2 cellular contexts compared by ENCODE assay signal in genomic region chr15:68262514-68263356, GRCh38.
TF ChIP-seq lines count a peak whose summit lies in the region.

No MANE protein-coding gene starts in this region.

TF ChIP-seq in GM23338, 12 proteins besides CTCF, POLR2A, EP300 and RAD21 (continued from another document):
- no peak for TF ChIP-seq EZH2phosphoT487 (IDR thresholded peaks at IDR 0.05; ENCODE audit: unreplicated experiment)
TF ChIP-seq in GM23338: peak in this region for 1.

TF ChIP-seq in WTC11, 78 proteins besides CTCF, POLR2A, EP300 and RAD21 (continued from another document):
- no peak for TF ChIP-seq E2F4 (CRISPR knock-in tag; IDR thresholded peaks at IDR 0.05; ENCODE audit: borderline replicate concordance, low read depth)
- TF ChIP-seq USF2 (CRISPR knock-in tag; IDR thresholded peaks at IDR 0.05), result no peak
- no peak for TF ChIP-seq NR2C2 (CRISPR knock-in tag; IDR thresholded peaks at IDR 0.05)
- TF ChIP-seq ZSCAN18 (CRISPR knock-in tag; IDR thresholded peaks at IDR 0.05), result no peak
- TF ChIP-seq PREB (CRISPR knock-in tag; IDR thresholded peaks at IDR 0.05; ENCODE audit: borderline replicate concordance), result no peak
- TF ChIP-seq NR1H2 (CRISPR knock-in tag; IDR thresholded peaks at IDR 0.05), result no peak
- no peak for TF ChIP-seq ZNF317 (CRISPR knock-in tag; IDR thresholded peaks at IDR 0.05; ENCODE audit: borderline replicate concordance, low read depth)
- no peak for TF ChIP-seq CBFB (CRISPR knock-in tag; IDR thresholded peaks at IDR 0.05; ENCODE audit: low read depth)
- no peak for TF ChIP-seq ELF4 (CRISPR knock-in tag; IDR thresholded peaks at IDR 0.05; ENCODE audit: low read depth)
- no peak for TF ChIP-seq FOXJ3 (CRISPR knock-in tag; IDR thresholded peaks at IDR 0.05; ENCODE audit: borderline replicate concordance)
- no peak for TF ChIP-seq ZNF396 (CRISPR knock-in tag; IDR thresholded peaks at IDR 0.05; ENCODE audit: borderline replicate concordance)
- TF ChIP-seq FOXK1 (CRISPR knock-in tag; IDR thresholded peaks at IDR 0.05), result no peak
- TF ChIP-seq PRDM15 (CRISPR knock-in tag; IDR thresholded peaks at IDR 0.05), result no peak
- TF ChIP-seq CREB1 (CRISPR knock-in tag; IDR thresholded peaks at IDR 0.05), result no peak
